In the genomic region with DNA sequence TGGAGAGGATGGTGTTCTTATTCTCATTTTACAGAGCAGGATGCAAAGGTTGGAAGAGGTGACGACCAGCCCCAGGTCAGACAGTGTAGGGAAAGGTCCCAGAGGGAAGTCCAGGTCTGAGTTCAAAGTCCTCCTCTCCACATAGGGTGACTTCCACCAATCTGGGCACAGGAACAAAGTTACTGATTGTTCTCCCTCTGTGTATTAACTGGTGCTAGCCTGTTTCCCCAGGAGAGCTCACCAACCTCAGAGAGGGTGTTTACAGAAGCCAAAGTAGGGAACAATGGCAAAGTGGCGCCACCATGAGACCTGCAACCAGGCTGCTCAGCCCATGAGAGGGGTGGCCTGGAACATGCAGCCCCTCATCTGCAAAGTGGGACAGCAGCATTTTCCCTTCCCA, we compare ENCODE assay signal across 2 cellular contexts.
TF ChIP-seq lines count a peak whose summit lies in the region.

No MANE protein-coding gene starts in this region.

TF ChIP-seq in GM23338, 12 proteins besides CTCF, POLR2A, EP300 and RAD21:
- TF ChIP-seq EZH2 (IDR thresholded peaks at IDR 0.05; ENCODE audit: low read depth, unreplicated experiment), result no peak

TF ChIP-seq in liver, 16 proteins besides CTCF, POLR2A, EP300 and RAD21 (continued from another document):
- TF ChIP-seq FOXA1 (IDR thresholded peaks at IDR 0.05) (no peak), RXRA (IDR thresholded peaks at IDR 0.05) (no peak), EGR1 (IDR thresholded peaks at IDR 0.05; ENCODE audit: low read depth in 2 of 2) (no peak), HNF4A (conservative IDR thresholded peaks at IDR 0.05) (peak; percentile 45 to 48)
